In the genomic region with DNA sequence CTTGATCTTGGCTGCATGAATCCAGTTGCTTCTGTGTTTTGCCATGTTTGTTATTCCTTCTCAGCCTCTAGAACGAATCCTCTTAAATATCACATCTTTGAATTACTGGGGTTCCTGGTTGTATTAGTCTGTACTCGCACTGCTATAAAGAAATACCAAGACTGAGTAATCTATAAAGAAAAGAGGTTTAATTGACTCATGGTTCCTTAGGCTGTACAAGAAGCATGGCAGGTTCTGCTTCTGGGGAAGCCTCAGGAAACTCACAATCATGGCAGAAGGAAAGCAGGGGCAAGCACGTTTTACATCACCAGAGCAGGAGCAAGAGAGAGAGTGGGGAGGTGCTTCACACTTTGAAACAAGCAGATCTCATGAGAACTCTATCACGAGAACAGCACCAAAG, we compare ENCODE assay signal across 27 cellular contexts. TPM values are rescaled to one million over a fixed set of nuclear protein-coding genes. Genes with fewer than 3 reads are reported as not detected.
"Had no signal": no experiment of that assay in that cellular context is flagged by ENCODE, and none has a peak within 500 bp of the region (broad histone marks: within the 10 kb centered on the region; RNA-seq: fewer than 3 reads in every experiment).

No MANE protein-coding gene starts in this region.

- FAIRE-seq: TTC549 had no signal

- H3K4me3 ChIP-seq: cardiac muscle cell, SJCRH30, SK-N-MC had no signal

- H3K36me3 ChIP-seq: cardiac muscle cell, SJCRH30 had no signal

- H3K27ac ChIP-seq: cardiac muscle cell, KMS-11, SJCRH30, SK-N-MC had no signal

- H3K9me3 ChIP-seq: SJCRH30 had no signal

- H3K4me2 ChIP-seq: KMS-11 had no signal

- H3K4me1 ChIP-seq: SJCRH30 had no signal

- ATAC-seq: activated CD8-positive, alpha-beta T cell treated with anti-CD3 and anti-CD28 coated beads for 36 hours; activated T-cell treated with anti-CD3 and anti-CD28 coated beads, Interleukin-2, amount 50 U/mL, for 72 hours; activated T-helper 17 cell treated with anti-CD3 and anti-CD28 coated beads, Interleukin-2, amount 50 U/mL, for 72 hours; Panc1 had no signal

- H3K27me3 ChIP-seq: cardiac muscle cell, SJCRH30 had no signal

- H3K9ac ChIP-seq: KMS-11 had no signal

- DNase-seq: activated CD4-positive, alpha-beta T cell treated with anti-CD3 and anti-CD28 coated beads, Interleukin-2, amount 10 ng/mL, durations not matched to agents 24 days and 14 days; activated CD4-positive, alpha-beta T cell treated with anti-CD3 and anti-CD28 coated beads, Interleukin-2, amount 50 U/mL, for 4 hours; activated CD8-positive, alpha-beta T cell treated with anti-CD3 and anti-CD28 coated beads for 36 hours; activated gamma-delta T cell; activated naive CD4-positive, alpha-beta T cell treated with Interleukin-2 at 50 U/mL for 16 hours; activated naive CD8-positive, alpha-beta T cell treated with anti-CD3 and anti-CD28 coated beads, Interleukin-2, amount 10 ng/mL, durations not matched to agents 7 days and 5 days; activated T-cell treated with anti-CD3 and anti-CD28 coated beads, Interleukin-2, amount 50 U/mL, for 1 hour; activated T-cell treated with anti-CD3 and anti-CD28 coated beads, Interleukin-2, amount 50 U/mL, for 72 hours; amygdala; NCI-H1092 treated with DMSO at 0.1 percent for 48 hours; NCI-H1417; NCI-H146; NCI-H187; NCI-H2081; NCI-H2171 treated with DMSO at 0.1 percent for 48 hours; NCI-H2227 treated with DMSO at 0.1 percent for 48 hours; NCI-H446; NCI-H510A treated with DMSO at 0.1 percent for 48 hours; NCI-H526 treated with DMSO at 0.1 percent for 48 hours; SHP77; SJCRH30 had no signal

RNA-seq across cellular contexts. Expression of gene BFSP1, which starts 18.0 kb away (rescaled TPM):
- total RNA-seq: SJCRH30 had no signal
